9 cellular contexts compared by ENCODE assay signal in the genomic region with DNA sequence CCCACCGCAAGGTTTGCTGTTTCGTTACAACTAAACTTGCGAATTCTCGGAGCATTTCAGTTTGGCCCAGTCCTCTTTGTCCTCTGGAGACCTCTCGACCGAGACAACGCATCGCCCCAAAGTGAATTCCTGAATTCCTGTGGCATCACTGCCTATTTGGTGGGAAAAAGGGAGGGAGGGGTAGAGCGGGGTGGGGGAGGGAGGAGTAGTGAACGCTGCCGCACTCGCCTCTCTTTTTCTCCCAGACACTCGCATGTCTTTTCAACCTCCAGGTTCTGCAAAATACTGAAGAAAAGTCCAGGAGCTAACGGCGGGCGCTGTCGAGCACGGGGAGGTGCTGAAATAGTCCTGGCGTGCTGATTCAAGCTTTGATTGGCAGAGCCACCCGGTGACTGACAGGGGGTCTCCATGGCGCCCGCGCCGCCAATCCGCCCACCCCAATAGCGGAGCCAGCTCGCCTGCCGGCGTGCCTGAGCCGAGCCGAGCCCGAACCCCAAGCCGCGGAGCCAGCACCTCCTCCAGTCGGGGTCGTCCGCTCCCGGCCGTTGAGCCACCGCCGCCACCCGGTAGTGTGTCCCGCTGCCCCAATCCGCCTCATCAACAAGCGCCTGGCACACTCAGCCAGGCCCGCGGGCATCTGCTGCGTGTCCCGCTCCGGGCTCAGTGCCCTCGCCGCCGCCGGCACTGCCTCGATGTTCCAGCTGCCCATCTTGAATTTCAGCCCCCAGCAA. TPM values are rescaled to one million over a fixed set of nuclear protein-coding genes. Genes with fewer than 3 reads are reported as not detected.
DNase-seq lines count a peak whose midpoint lies in the region; ATAC-seq and TF ChIP-seq lines count a peak whose summit lies in the region.
"Had no signal": no experiment of that assay in that cellular context is flagged by ENCODE, and none has a peak within 500 bp of the region (broad histone marks: within the 10 kb centered on the region; RNA-seq: fewer than 3 reads in every experiment).

A gene (plus strand): TSS at position 440 of the 731 bp plus-strand sequence. CDS start 253 bp downstream, at position 693.

- in situ Hi-C loops in transverse colon (cut with MboI; ENCODE audit: low pct_ligation_motif_present in 1 of 4, low pct_unique_long_range_greater_than_20kb in 1 of 4, low sequenced_read_pairs in 3 of 4), result no loop called here

- peaks cover 49% of the 10 kb centered on the region for H3K27me3 Mint-ChIP-seq in activated naive CD8-positive, alpha-beta T cell
- peaks cover 74 to 92% (median 81%) of the 10 kb centered on the region in 5 donors for H3K27me3 Mint-ChIP-seq in naive thymus-derived CD4-positive, alpha-beta T cell

- TF ChIP-seq EP300 in sigmoid colon (IDR thresholded peaks at IDR 0.05), result no peak
- no peak for TF ChIP-seq EP300 in transverse colon (IDR thresholded peaks at IDR 0.05; ENCODE audit: low read depth)

- intact Hi-C loops in naive thymus-derived CD4-positive, alpha-beta T cell (cut with micrococcal nuclease), result loop anchor here in 1 of 2 donors (2.0 kb wide), 2 partner anchors 22 to 138 kb away; a partner anchor contains a TSS
- intact Hi-C loops in sigmoid colon (cut with DNase I) (no loop called here), transverse colon (cut with DNase I; ENCODE audit: low total_unique reads) (no loop called here)

- H3K4me3 Mint-ChIP-seq in activated naive CD8-positive, alpha-beta T cell, result peak within 1 kb of the TSS; percentile 60
- H3K4me3 Mint-ChIP-seq in naive thymus-derived CD4-positive, alpha-beta T cell, result peak within 1 kb of the TSS in 9 of 10 donors; percentile 5 to 77 (median 43)

- POLR2A ChIA-PET in naive thymus-derived CD4-positive, alpha-beta T cell (lab: Charles Lee), result no interaction called here

- no peak for TF ChIP-seq POLR2A in sigmoid colon (IDR thresholded peaks at IDR 0.05)
- TF ChIP-seq POLR2A in transverse colon (IDR thresholded peaks at IDR 0.05), result no peak

- 3 to 12% methylated on average over 55 of the region's 55 CpGs for whole genome bisulfite sequencing in sigmoid colon, 2 donors
- 13% methylated on average over 53 of the region's 55 CpGs; no CpG with 5 or more reads in 1 of the 2 donors for WGBS in transverse colon (ENCODE audit: low coverage in 1 of 2), 2 donors

- no peaks in the 10 kb centered on the region for H3K9me3 Mint-ChIP-seq in activated naive CD8-positive, alpha-beta T cell (ENCODE audit: low read depth)
- peaks cover 0 to 22% (median 1%) of the 10 kb centered on the region in 11 donors for H3K9me3 Mint-ChIP-seq in naive thymus-derived CD4-positive, alpha-beta T cell

- DNase-seq in COLO668 (lab: John Stamatoyannopoulos, UW; ENCODE audit: unreplicated experiment) (peak; percentile 76), NCI-H187 (lab: John Stamatoyannopoulos, UW) (no peak), sigmoid colon (no peak), transverse colon (no peak)
- DNase-seq in Jurkat, Clone E6-1 (ENCODE audit: low read depth, low spot score), result peak; percentile 93
- DNase-seq in naive thymus-derived CD4-positive, alpha-beta T cell, result no peak

- peaks cover 10 to 43% of the 10 kb centered on the region in 2 donors for H3K27me3 ChIP-seq in naive thymus-derived CD4-positive, alpha-beta T cell (ENCODE audit: control insufficient read depth in 2 of 2, insufficient read depth in 2 of 2, low read length in 2 of 2)
- H3K27me3 ChIP-seq in sigmoid colon (peaks cover 64 to 100% (median 84%) of the 10 kb centered on the region in 3 donors), transverse colon (peaks cover 100% of the 10 kb centered on the region)

- H3K4me3 ChIP-seq in Jurkat, Clone E6-1 (ENCODE audit: low read length), result peak within 1 kb of the TSS; percentile 74
- H3K4me3 ChIP-seq in naive thymus-derived CD4-positive, alpha-beta T cell (ENCODE audit: low read length), result no peak within 1 kb of the TSS
- H3K4me3 ChIP-seq in sigmoid colon (peak within 1 kb of the TSS in 1 of 4 donors; percentile 1), transverse colon (no peak within 1 kb of the TSS)

- H3K27ac ChIP-seq in naive thymus-derived CD4-positive, alpha-beta T cell (ENCODE audit: low read depth, low read length), result no peak within 1 kb of the TSS
- H3K27ac ChIP-seq in sigmoid colon, result no peak within 1 kb of the TSS
- no peak within 1 kb of the TSS for H3K27ac ChIP-seq in transverse colon

- peaks cover 0 to 20% of the 10 kb centered on the region in 2 donors for H3K4me1 ChIP-seq in naive thymus-derived CD4-positive, alpha-beta T cell (ENCODE audit: control insufficient read depth in 2 of 2, insufficient read depth in 2 of 2, low read length in 2 of 2)
- peaks cover 0 to 42% (median 36%) of the 10 kb centered on the region in 4 donors for H3K4me1 ChIP-seq in sigmoid colon
- H3K4me1 ChIP-seq in transverse colon, result peaks cover 3 to 21% (median 7%) of the 10 kb centered on the region in 4 donors

- no peak for ATAC-seq in naive thymus-derived CD4-positive, alpha-beta T cell
- no peak for ATAC-seq in GM21717 (IDR thresholded peaks at IDR 0.05; ENCODE audit: unreplicated experiment)

- no peaks in the 10 kb centered on the region for H3K36me3 ChIP-seq in naive thymus-derived CD4-positive, alpha-beta T cell (ENCODE audit: control insufficient read depth in 2 of 3, insufficient read depth in 3 of 3, low read length in 3 of 3)
- H3K36me3 ChIP-seq in sigmoid colon (no peaks in the 10 kb centered on the region), transverse colon (no peaks in the 10 kb centered on the region)

- H3K9me3 ChIP-seq in naive thymus-derived CD4-positive, alpha-beta T cell (ENCODE audit: control insufficient read depth in 2 of 3, low read length in 3 of 3), result no peaks in the 10 kb centered on the region
- H3K9me3 ChIP-seq in sigmoid colon (no peaks in the 10 kb centered on the region), transverse colon (no peaks in the 10 kb centered on the region)

- H3K27ac Mint-ChIP-seq in activated naive CD8-positive, alpha-beta T cell, result no peak within 1 kb of the TSS
- H3K27ac Mint-ChIP-seq in naive thymus-derived CD4-positive, alpha-beta T cell, result peak within 1 kb of the TSS in 1 of 9 donors; percentile 62

- TF ChIP-seq CTCF in sigmoid colon (IDR thresholded peaks at IDR 0.05) (no peak), transverse colon (IDR thresholded peaks at IDR 0.05) (no peak)

- CTCF ChIA-PET in naive thymus-derived CD4-positive, alpha-beta T cell (lab: Charles Lee), result no interaction called here

- no peaks in the 10 kb centered on the region for H3K36me3 Mint-ChIP-seq in activated naive CD8-positive, alpha-beta T cell
- peaks cover 0 to 6% (median 3%) of the 10 kb centered on the region in 5 donors for H3K36me3 Mint-ChIP-seq in naive thymus-derived CD4-positive, alpha-beta T cell

- peaks cover 24% of the 10 kb centered on the region for H3K4me1 Mint-ChIP-seq in activated naive CD8-positive, alpha-beta T cell (ENCODE audit: low read depth)
- peaks cover 3 to 39% (median 29%) of the 10 kb centered on the region in 7 donors for H3K4me1 Mint-ChIP-seq in naive thymus-derived CD4-positive, alpha-beta T cell

RNA-seq across cellular contexts. Expression of the gene that starts here (rescaled TPM):
- 14.8 TPM for polyA plus RNA-seq in Jurkat, Clone E6-1 (2012; ENCODE audit: insufficient read depth, insufficient read length)
- total RNA-seq in naive thymus-derived CD4-positive, alpha-beta T cell, result not detected
- polyA plus RNA-seq in naive thymus-derived CD4-positive, alpha-beta T cell, result not detected
- not detected for total RNA-seq in sigmoid colon
- not detected for polyA plus RNA-seq in sigmoid colon
- total RNA-seq in transverse colon, result not detected
- total RNA-seq: pulmonary artery endothelial cell had no signal

Comparison
In these comparisons a context has a peak if more than half of its experiments do, and no peak if none do; other contexts are left out.
1. DNase-seq: peak in COLO668 (single experiment) and Jurkat, Clone E6-1 (single experiment); none in naive thymus-derived CD4-positive, alpha-beta T cell (0 of 9), NCI-H187 (0 of 2), sigmoid colon (single experiment) and transverse colon (single experiment).